Comparison of ENCODE assay signal across 18 cellular contexts in genomic region chr7:72710983-72711382, GRCh38.
DNase-seq lines count a peak whose midpoint lies in the region; ATAC-seq and TF ChIP-seq lines count a peak whose summit lies in the region.
"Had no signal": no experiment of that assay in that cellular context is flagged by ENCODE, and none has a peak within 500 bp of the region (broad histone marks: within the 10 kb centered on the region; RNA-seq: fewer than 3 reads in every experiment).

No MANE protein-coding gene starts in this region.

- TF ChIP-seq CTCF in heart left ventricle (IDR thresholded peaks at IDR 0.05) (no peak), WTC11 (IDR thresholded peaks at IDR 0.05) (no peak), type B pancreatic cell (conservative IDR thresholded peaks at IDR 0.05) (no peak), stomach (IDR thresholded peaks at IDR 0.05) (no peak)

- H3K4ac ChIP-seq in mesendoderm (ENCODE audit: low read depth, low read length) = no peak overlapping the region

- no peak for TF ChIP-seq EP300 in stomach (IDR thresholded peaks at IDR 0.05)

- intact Hi-C loops in left ventricle myocardium superior (cut with micrococcal nuclease) (no loop called here), heart left ventricle (cut with DNase I) (no loop called here), stomach (cut with DNase I; ENCODE audit: low total_unique reads) (no loop called here)

- H3K79me1 ChIP-seq in mesendoderm (ENCODE audit: low read length) = no peaks in the 10 kb centered on the region

- peaks cover 18% of the 10 kb centered on the region for H3K9me3 Mint-ChIP-seq in WTC11
- no peaks in the 10 kb centered on the region for H3K9me3 Mint-ChIP-seq in type B pancreatic cell

- no peak overlapping the region for H4K8ac ChIP-seq in mesendoderm (ENCODE audit: low read depth, low read length)

- CTCF ChIA-PET in WTC11 (lab: Charles Lee) = no interaction called here

- H3K18ac ChIP-seq in mesendoderm (ENCODE audit: low read length) = no peak overlapping the region

- no peak overlapping the region for H3K4me3 ChIP-seq in heart left ventricle
- H3K4me3 ChIP-seq in mesendoderm (ENCODE audit: low read length) = no peak overlapping the region
- H3K4me3 ChIP-seq in stomach = no peak overlapping the region
- H3K4me3 ChIP-seq: BLaER1 had no signal

- no peak overlapping the region for H2AK5ac ChIP-seq in mesendoderm (ENCODE audit: low read length)

- no peaks in the 10 kb centered on the region for H3K9me3 ChIP-seq in heart left ventricle
- no peaks in the 10 kb centered on the region for H3K9me3 ChIP-seq in stomach

- no peaks in the 10 kb centered on the region for H3K27me3 Mint-ChIP-seq in WTC11 (ENCODE audit: low read depth)
- no peaks in the 10 kb centered on the region for H3K27me3 Mint-ChIP-seq in type B pancreatic cell

- H3K36me3 Mint-ChIP-seq in WTC11 = peaks cover 48% of the 10 kb centered on the region
- peaks cover 19% of the 10 kb centered on the region for H3K36me3 Mint-ChIP-seq in type B pancreatic cell

- ATAC-seq in left ventricle myocardium superior = peak; percentile 45
- ATAC-seq in heart left ventricle = no peak
- peak; percentile 51 for ATAC-seq in WTC11
- ATAC-seq: CD8-positive, alpha-beta T cell had no signal

- H4K5ac ChIP-seq in mesendoderm (ENCODE audit: low read length) = no peak overlapping the region

- no peak overlapping the region for H2BK5ac ChIP-seq in mesendoderm (ENCODE audit: low read length)

- DNase-seq in left ventricle myocardium superior (no peak), heart left ventricle (no peak), WTC11 (ENCODE audit: low spot score) (no peak), mesendoderm (peak; percentile 23), type B pancreatic cell (ENCODE audit: extremely low spot score, unreplicated experiment) (no peak), stomach (no peak), HuH-7 (ENCODE audit: low spot score) (no peak)
- DNase-seq in activated naive CD4-positive, alpha-beta T cell (lab: John Stamatoyannopoulos, UW) = no peak
- DNase-seq: CD8-positive, alpha-beta T cell; DMS79 treated with DMSO at 0.1 percent for 48 hours; GDM1; H7; NCI-H1930; NCI-H2171; NCI-H446 treated with DMSO at 0.1 percent for 48 hours; NK-92 treated with Interleukin-12 subunit alpha and Interleukin-12 subunit beta, amount 100 ng/mL, for 24 hours; RPMI8226 had no signal

- no peak overlapping the region for H3K4me3 Mint-ChIP-seq in WTC11
- H3K4me3 Mint-ChIP-seq in type B pancreatic cell = peak overlapping the region; percentile 36
- H3K4me3 Mint-ChIP-seq: CD8-positive, alpha-beta T cell had no signal

- H3K36me3 ChIP-seq in heart left ventricle (peaks cover 0 to 10% (median 0%) of the 10 kb centered on the region in 9 donors), mesendoderm (ENCODE audit: control insufficient read depth, insufficient read depth, low read length) (no peaks in the 10 kb centered on the region), stomach (peaks cover 0 to 17% (median 9%) of the 10 kb centered on the region in 4 donors)

- H3K4me1 Mint-ChIP-seq in WTC11 (peaks cover 42% of the 10 kb centered on the region), type B pancreatic cell (ENCODE audit: unreplicated experiment) (peaks cover 13% of the 10 kb centered on the region)

- H2BK120ac ChIP-seq in mesendoderm (ENCODE audit: low read depth, low read length) = no peak overlapping the region

- H3K56ac ChIP-seq in mesendoderm (ENCODE audit: low read length) = no peak overlapping the region

- H3K23ac ChIP-seq in mesendoderm (ENCODE audit: low read length) = no peak overlapping the region

- H3K27me3 ChIP-seq in heart left ventricle (no peaks in the 10 kb centered on the region), mesendoderm (ENCODE audit: insufficient read depth, low read length, poor library complexity) (no peaks in the 10 kb centered on the region), stomach (no peaks in the 10 kb centered on the region)
- H3K27me3 ChIP-seq: BLaER1 had no signal

- WGBS in heart left ventricle, 4 donors = 39 to 64% (median 51%) methylated on average over 4 of the region's 4 CpGs
- no CpG with 5 or more reads among the region's 4 CpGs for WGBS in mesendoderm (ENCODE audit: extremely low coverage, insufficient coverage, low lambda C conversion rate)
- 44 to 80% (median 57%) methylated on average over 4 of the region's 4 CpGs for WGBS in stomach, 5 donors

- H2BK15ac ChIP-seq in mesendoderm (replicated peaks; ENCODE audit: low read depth) = no peak overlapping the region

- no peak overlapping the region for H3K9ac ChIP-seq in mesendoderm (ENCODE audit: low read length)
- H3K9ac ChIP-seq: BLaER1 had no signal

- H3K4me1 ChIP-seq in heart left ventricle (no peaks in the 10 kb centered on the region), mesendoderm (ENCODE audit: control insufficient read depth, low read depth, low read length) (no peaks in the 10 kb centered on the region), stomach (no peaks in the 10 kb centered on the region)
- H3K4me1 ChIP-seq: BLaER1 had no signal

- H3K27ac ChIP-seq in heart left ventricle (no peak overlapping the region), mesendoderm (ENCODE audit: low read depth, low read length) (no peak overlapping the region), stomach (no peak overlapping the region)
- H3K27ac ChIP-seq: BLaER1 had no signal

- no peak overlapping the region for H3K4me2 ChIP-seq in mesendoderm (ENCODE audit: low read length)
- H3K4me2 ChIP-seq: BLaER1 had no signal

- H3K79me2 ChIP-seq in mesendoderm (ENCODE audit: control insufficient read depth, insufficient read depth, low read length) = no peaks in the 10 kb centered on the region

- POLR2A ChIA-PET in WTC11 (lab: Charles Lee) = no interaction called here

- H3K27ac Mint-ChIP-seq in WTC11 (peak overlapping the region; percentile 61; the same call in 1 of the 2 replicates), type B pancreatic cell (peak overlapping the region; percentile 75)
- H3K27ac Mint-ChIP-seq: CD8-positive, alpha-beta T cell had no signal

- TF ChIP-seq POLR2A in heart left ventricle (IDR thresholded peaks at IDR 0.05) (no peak), stomach (IDR thresholded peaks at IDR 0.05) (no peak)

TF ChIP-seq in WTC11, 78 proteins besides CTCF, POLR2A, EP300 and RAD21:
- no peak for TF ChIP-seq ZNF138 (CRISPR knock-in tag; conservative IDR thresholded peaks at IDR 0.05)
- no peak for TF ChIP-seq CREM (CRISPR knock-in tag; IDR thresholded peaks at IDR 0.05)
- TF ChIP-seq MXD4 (CRISPR knock-in tag; IDR thresholded peaks at IDR 0.05; ENCODE audit: borderline replicate concordance) = no peak

Comparison
In these comparisons a context has a peak if more than half of its experiments do, and no peak if none do; other contexts are left out.
1. ATAC-seq: peak in left ventricle myocardium superior (single experiment) and WTC11 (single experiment); none in heart left ventricle (0 of 4).